ENCODE assay signal across 1 cellular context in the genomic region with DNA sequence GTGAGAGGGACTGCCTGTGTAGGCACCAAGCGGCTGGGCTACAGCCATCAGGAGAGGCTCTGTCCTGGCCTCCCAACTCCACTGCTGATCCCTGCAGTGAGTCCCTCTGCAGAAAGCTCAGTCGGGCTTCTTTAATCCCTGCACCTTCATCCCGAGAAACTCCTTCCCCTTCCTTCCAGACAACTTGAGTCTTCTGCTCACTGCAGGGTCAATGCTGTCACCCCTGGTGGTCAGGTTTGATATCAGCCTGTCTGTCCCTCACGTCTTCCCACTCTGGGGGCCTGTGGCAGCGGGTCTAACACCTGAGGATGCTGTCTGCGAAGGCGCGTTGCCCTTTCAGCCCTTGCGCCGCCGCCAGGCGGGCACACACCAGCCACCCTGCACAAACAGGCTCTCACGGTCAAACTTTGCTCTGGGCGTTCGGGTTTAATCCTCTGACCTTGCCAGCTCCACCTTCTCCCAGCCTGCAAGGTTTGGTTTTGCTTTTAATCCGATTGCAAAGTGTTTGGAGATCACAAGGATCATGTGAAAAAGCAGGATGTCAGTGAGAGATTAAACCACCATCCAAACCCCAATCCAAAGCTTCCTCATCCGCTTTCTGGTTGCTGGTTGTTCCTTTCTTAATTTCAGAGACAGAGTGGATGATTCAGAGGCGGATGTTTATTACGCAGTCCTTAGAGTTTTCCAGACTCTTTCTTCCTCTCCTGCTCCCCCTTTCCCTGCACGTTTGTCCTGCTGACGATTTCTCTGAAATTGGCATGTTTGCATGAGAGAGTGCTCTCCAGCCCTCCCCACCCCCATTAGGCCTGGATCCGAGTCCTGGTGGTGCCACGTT.
TF ChIP-seq lines count a peak whose summit lies in the region.

No MANE protein-coding gene starts in this region.

TF ChIP-seq in GM23338, 12 proteins besides CTCF, POLR2A, EP300 and RAD21 (continued from another document):
- TF ChIP-seq ZNF462 (CRISPR knock-in tag; IDR thresholded peaks at IDR 0.05) (no peak), EZH2phosphoT487 (IDR thresholded peaks at IDR 0.05; ENCODE audit: unreplicated experiment) (no peak), CREB1 (CRISPR knock-in tag; IDR thresholded peaks at IDR 0.05; ENCODE audit: low read depth) (no peak)
